8 cellular contexts compared by ENCODE assay signal in genomic region chr16:85687651-85688471, GRCh38. TPM values are rescaled to one million over a fixed set of nuclear protein-coding genes. Genes with fewer than 3 reads are reported as not detected.
DNase-seq lines count a peak whose midpoint lies in the region; ATAC-seq, FAIRE-seq and TF ChIP-seq lines count a peak whose summit lies in the region.

No MANE protein-coding gene starts in this region.

- DNase-seq in T-helper 1 cell (no peak), keratinocyte (ENCODE audit: low read depth, low spot score) (no peak), NCI-H2171 (lab: John Stamatoyannopoulos, UW) (no peak), caudate nucleus (lab: John Stamatoyannopoulos, UW) (no peak)
- peak; percentile 50 to 58 for DNase-seq in activated T-cell treated with anti-CD3 and anti-CD28 coated beads, Interleukin-2, amount 50 U/mL, for 48 hours

- dilution Hi-C loops in keratinocyte (cut with MboI; ENCODE audit: extremely low pct_ligation_motif_present, low sequenced_read_pairs), result no loop called here

- H3K36me3 Mint-ChIP-seq in T-helper 1 cell treated with Interleukin-12 subunit alpha and Interleukin-12 subunit beta and Interleukin-4 antibody, amounts not matched to agents 30 μg/mL and 1 μg/mL, for 36 hours (ENCODE audit: low read depth), result peaks cover 12% of the 10 kb centered on the region

- H3K9me3 ChIP-seq in keratinocyte (ENCODE audit: control insufficient read depth, low read depth, low read length) (no peaks in the 10 kb centered on the region), stomach smooth muscle (ENCODE audit: control insufficient read depth in 2 of 2, low read length in 2 of 2) (no peaks in the 10 kb centered on the region)

- H3K4me1 Mint-ChIP-seq in T-helper 1 cell treated with Interleukin-12 subunit alpha and Interleukin-12 subunit beta and Interleukin-4 antibody, amounts not matched to agents 30 μg/mL and 1 μg/mL, for 36 hours (ENCODE audit: low read depth), result peaks cover 22% of the 10 kb centered on the region

- H3K9ac ChIP-seq in keratinocyte (ENCODE audit: control insufficient read depth, extremely low read depth, insufficient read depth, low read length) (peak overlapping the region; percentile 67), stomach smooth muscle (ENCODE audit: low read length in 2 of 2) (no peak overlapping the region)

- H3K4me3 ChIP-seq in keratinocyte (ENCODE audit: control insufficient read depth in 2 of 3, extremely low read depth in 1 of 3, insufficient read depth in 2 of 3, low read depth in 1 of 3, low read length in 3 of 3) (peak overlapping the region; percentile 48 to 80 (median 75)), stomach smooth muscle (ENCODE audit: low read length in 2 of 2) (peak overlapping the region; percentile 75 to 78)

- no peak overlapping the region for H3K27ac ChIP-seq in keratinocyte (ENCODE audit: control insufficient read depth, insufficient read depth, low read length)
- no peak overlapping the region for H3K27ac ChIP-seq in stomach smooth muscle (ENCODE audit: low read length)
- no peak overlapping the region for H3K27ac ChIP-seq in caudate nucleus (ENCODE audit: low read depth, low read length)

- H3K4me1 ChIP-seq in keratinocyte (ENCODE audit: control insufficient read depth, extremely low read depth, insufficient read depth, low read length) (no peaks in the 10 kb centered on the region), stomach smooth muscle (ENCODE audit: control insufficient read depth, insufficient read depth, low read length) (peaks cover 12% of the 10 kb centered on the region)

- H4K20me1 ChIP-seq in keratinocyte (ENCODE audit: control insufficient read depth, extremely low read depth, insufficient read depth, low read length), result no peaks in the 10 kb centered on the region

- no peaks in the 10 kb centered on the region for H3K27me3 ChIP-seq in keratinocyte (ENCODE audit: control insufficient read depth, extremely low read depth, insufficient read depth, low read length)
- H3K27me3 ChIP-seq in stomach smooth muscle (ENCODE audit: control insufficient read depth in 1 of 2, insufficient read depth in 2 of 2, low read length in 2 of 2), result peaks cover 0 to 6% of the 10 kb centered on the region in 2 donors

- peaks cover 2% of the 10 kb centered on the region for H3K79me2 ChIP-seq in keratinocyte (ENCODE audit: control insufficient read depth, insufficient read depth, low read length)

- no peaks in the 10 kb centered on the region for H3K9me1 ChIP-seq in keratinocyte (ENCODE audit: control insufficient read depth, extremely low read depth, insufficient read depth, low read length)

- no peak for TF ChIP-seq CTCF in keratinocyte (optimal IDR thresholded peaks at IDR 0.05 in 1 of 3, IDR thresholded peaks at IDR 0.05 in 1 of 3, conservative IDR thresholded peaks at IDR 0.05 in 1 of 3; ENCODE audit: extremely low read depth in 1 of 3, insufficient read depth in 2 of 3, low read length in 3 of 3)

- peak overlapping the region; percentile 80 for H3K4me3 Mint-ChIP-seq in T-helper 1 cell treated with Interleukin-12 subunit alpha and Interleukin-12 subunit beta and Interleukin-4 antibody, amounts not matched to agents 30 μg/mL and 1 μg/mL, for 36 hours

- no peaks in the 10 kb centered on the region for H3K9me3 Mint-ChIP-seq in T-helper 1 cell treated with Interleukin-12 subunit alpha and Interleukin-12 subunit beta and Interleukin-4 antibody, amounts not matched to agents 30 μg/mL and 1 μg/mL, for 36 hours

- H2AFZ ChIP-seq in keratinocyte (ENCODE audit: control insufficient read depth, low read length), result no peak overlapping the region

- peak overlapping the region; percentile 76 for H3K4me2 ChIP-seq in keratinocyte (ENCODE audit: control insufficient read depth, extremely low read depth, insufficient read depth, low read depth, low read length)

- H3K27ac Mint-ChIP-seq in T-helper 1 cell treated with Interleukin-12 subunit alpha and Interleukin-12 subunit beta and Interleukin-4 antibody, amounts not matched to agents 30 μg/mL and 1 μg/mL, for 36 hours, result no peak overlapping the region

- ATAC-seq in HG02938 (IDR thresholded peaks at IDR 0.05; ENCODE audit: unreplicated experiment), result no peak

- H3K36me3 ChIP-seq in keratinocyte (ENCODE audit: control insufficient read depth in 2 of 2, extremely low read depth in 1 of 2, insufficient read depth in 2 of 2, low read length in 2 of 2), result peaks cover 0 to 1% of the 10 kb centered on the region in 2 experiments
- H3K36me3 ChIP-seq in stomach smooth muscle (ENCODE audit: control insufficient read depth in 2 of 2, insufficient read depth in 2 of 2, low read length in 2 of 2), result no peaks in the 10 kb centered on the region

- no peaks in the 10 kb centered on the region for H3K27me3 Mint-ChIP-seq in T-helper 1 cell treated with Interleukin-12 subunit alpha and Interleukin-12 subunit beta and Interleukin-4 antibody, amounts not matched to agents 30 μg/mL and 1 μg/mL, for 36 hours (ENCODE audit: low read depth)

- FAIRE-seq in keratinocyte (lab: Jason Lieb, UNC), result no peak

RNA-seq across cellular contexts. Expression of gene GINS2, which starts 0.9 kb away (rescaled TPM):
- 2.0 to 11.2 TPM (median 10.4 TPM) in 3 replicates for polyA plus RNA-seq in keratinocyte
- polyA plus RNA-seq in keratinocyte (2011; ENCODE audit: low read depth), result 0.66 TPM
- 3.3 and 4.0 TPM in 2 replicates for polyA plus RNA-seq in keratinocyte (2011; cell fraction: cytosol; rRNA removed)
- 1.6 and 1.7 TPM in 2 replicates for polyA plus RNA-seq in keratinocyte (2011; cell fraction: nucleus; rRNA removed)
- polyA plus RNA-seq in keratinocyte (2012; ENCODE audit: low replicate concordance), result 0.68 and 8.4 TPM in 2 replicates
- polyA minus RNA-seq in keratinocyte, result 0.96 to 4.6 TPM (median 4.0 TPM) in 3 replicates
- 1.2 TPM for polyA minus RNA-seq in keratinocyte (2011; cell fraction: cytosol; rRNA and poly(A)+ RNA removed)
- 0.53 and 0.78 TPM in 2 replicates for polyA minus RNA-seq in keratinocyte (2011; cell fraction: nucleus; rRNA and poly(A)+ RNA removed)

Comparison
In these comparisons a context has a peak if more than half of its experiments do, and no peak if none do; other contexts are left out.
1. DNase-seq: peak in activated T-cell treated with anti-CD3 and anti-CD28 coated beads, Interleukin-2, amount 50 U/mL, for 48 hours (2 of 2); none in T-helper 1 cell (0 of 5), keratinocyte (single experiment), NCI-H2171 (single experiment) and caudate nucleus (0 of 61).